In genomic region chr6:15491255-15491985, GRCh38 we compare ENCODE assay signal across 1 cellular context.
TF ChIP-seq lines count a peak whose summit lies in the region.

No MANE protein-coding gene starts in this region.

TF ChIP-seq in HepG2, 621 proteins besides CTCF, POLR2A, EP300 and RAD21 (continued from another document and continues in another):
- TF ChIP-seq ZBTB10 (CRISPR knock-in tag; IDR thresholded peaks at IDR 0.05; ENCODE audit: borderline replicate concordance) (no peak), ZNF431 (CRISPR knock-in tag; IDR thresholded peaks at IDR 0.05; ENCODE audit: borderline replicate concordance, low read depth) (no peak), HOXD1 (CRISPR knock-in tag; IDR thresholded peaks at IDR 0.05) (no peak; the same call in 1 of the 2 replicates), RFXAP (CRISPR knock-in tag; IDR thresholded peaks at IDR 0.05; ENCODE audit: borderline replicate concordance) (peak; percentile 36; the same call in 1 of the 2 replicates), TRAFD1 (CRISPR knock-in tag; IDR thresholded peaks at IDR 0.05; ENCODE audit: borderline replicate concordance) (no peak), SKI (IDR thresholded peaks at IDR 0.05; ENCODE audit: partially characterized antibody) (peak; percentile 95), ZBTB7B (CRISPR knock-in tag; IDR thresholded peaks at IDR 0.05) (0 out of 2 replicates have a peak, but pooled peaks have one; percentile 43), BRCA1 (CRISPR knock-in tag; IDR thresholded peaks at IDR 0.05) (no peak), ZNF678 (CRISPR knock-in tag; IDR thresholded peaks at IDR 0.05) (no peak), MTA3 (CRISPR knock-in tag; IDR thresholded peaks at IDR 0.05) (no peak), ZNF367 (CRISPR knock-in tag; IDR thresholded peaks at IDR 0.05; ENCODE audit: borderline replicate concordance) (no peak), GTF3A (CRISPR knock-in tag; conservative IDR thresholded peaks at IDR 0.05) (no peak), RXRA (CRISPR knock-in tag; IDR thresholded peaks at IDR 0.05) (peak; percentile 94), NR3C1 (CRISPR knock-in tag; IDR thresholded peaks at IDR 0.05) (no peak), PHF8 (CRISPR knock-in tag; IDR thresholded peaks at IDR 0.05) (no peak), MED8 (CRISPR knock-in tag; IDR thresholded peaks at IDR 0.05; ENCODE audit: insufficient replicate concordance) (no peak), ZNF567 (CRISPR knock-in tag; IDR thresholded peaks at IDR 0.05; ENCODE audit: borderline replicate concordance) (no peak), ZMYM4 (CRISPR knock-in tag; IDR thresholded peaks at IDR 0.05) (peak; percentile 58; the same call in 1 of the 2 replicates), ZKSCAN8 (CRISPR knock-in tag; IDR thresholded peaks at IDR 0.05; ENCODE audit: borderline replicate concordance) (no peak), NR2F6 (IDR thresholded peaks at IDR 0.05) (peak; percentile 49), NR2F6 (CRISPR knock-in tag; IDR thresholded peaks at IDR 0.05) (no peak), THAP7 (CRISPR knock-in tag; IDR thresholded peaks at IDR 0.05) (no peak), EHMT2 (IDR thresholded peaks at IDR 0.05; ENCODE audit: borderline replicate concordance, low read depth, low read length) (no peak), ZNF577 (CRISPR knock-in tag; IDR thresholded peaks at IDR 0.05; ENCODE audit: borderline replicate concordance, low read depth) (no peak), PAF1 (CRISPR knock-in tag; IDR thresholded peaks at IDR 0.05) (no peak), JDP2 (CRISPR knock-in tag; IDR thresholded peaks at IDR 0.05; ENCODE audit: borderline replicate concordance) (no peak), CBX1 (IDR thresholded peaks at IDR 0.05; ENCODE audit: low read depth) (no peak), FOXA3 (CRISPR knock-in tag; IDR thresholded peaks at IDR 0.05) (peak; percentile 49; the same call in 1 of the 2 replicates), KLF16 (CRISPR knock-in tag; IDR thresholded peaks at IDR 0.05) (no peak), CHD4 (IDR thresholded peaks at IDR 0.05; ENCODE audit: borderline replicate concordance, low read length) (no peak), ZNF256 (CRISPR knock-in tag; conservative IDR thresholded peaks at IDR 0.05) (no peak), HDAC1 (CRISPR knock-in tag; IDR thresholded peaks at IDR 0.05) (peak; percentile 48; the same call in 1 of the 2 replicates), NR2F1 (CRISPR knock-in tag; IDR thresholded peaks at IDR 0.05) (peak in 1 of 2 experiments; percentile 29; a peak in 1 of 4 replicates), FOSL2 (CRISPR knock-in tag; IDR thresholded peaks at IDR 0.05) (peak; percentile 53), ZBTB38 (CRISPR knock-in tag; IDR thresholded peaks at IDR 0.05) (no peak)
- TF ChIP-seq, protein P1, sequence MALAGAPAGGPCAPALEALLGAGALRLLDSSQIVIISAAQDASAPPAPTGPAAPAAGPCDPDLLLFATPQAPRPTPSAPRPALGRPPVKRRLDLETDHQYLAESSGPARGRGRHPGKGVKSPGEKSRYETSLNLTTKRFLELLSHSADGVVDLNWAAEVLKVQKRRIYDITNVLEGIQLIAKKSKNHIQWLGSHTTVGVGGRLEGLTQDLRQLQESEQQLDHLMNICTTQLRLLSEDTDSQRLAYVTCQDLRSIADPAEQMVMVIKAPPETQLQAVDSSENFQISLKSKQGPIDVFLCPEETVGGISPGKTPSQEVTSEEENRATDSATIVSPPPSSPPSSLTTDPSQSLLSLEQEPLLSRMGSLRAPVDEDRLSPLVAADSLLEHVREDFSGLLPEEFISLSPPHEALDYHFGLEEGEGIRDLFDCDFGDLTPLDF (CRISPR knock-in tag; IDR thresholded peaks at IDR 0.05) = no peak
- TF ChIP-seq, protein P2, sequence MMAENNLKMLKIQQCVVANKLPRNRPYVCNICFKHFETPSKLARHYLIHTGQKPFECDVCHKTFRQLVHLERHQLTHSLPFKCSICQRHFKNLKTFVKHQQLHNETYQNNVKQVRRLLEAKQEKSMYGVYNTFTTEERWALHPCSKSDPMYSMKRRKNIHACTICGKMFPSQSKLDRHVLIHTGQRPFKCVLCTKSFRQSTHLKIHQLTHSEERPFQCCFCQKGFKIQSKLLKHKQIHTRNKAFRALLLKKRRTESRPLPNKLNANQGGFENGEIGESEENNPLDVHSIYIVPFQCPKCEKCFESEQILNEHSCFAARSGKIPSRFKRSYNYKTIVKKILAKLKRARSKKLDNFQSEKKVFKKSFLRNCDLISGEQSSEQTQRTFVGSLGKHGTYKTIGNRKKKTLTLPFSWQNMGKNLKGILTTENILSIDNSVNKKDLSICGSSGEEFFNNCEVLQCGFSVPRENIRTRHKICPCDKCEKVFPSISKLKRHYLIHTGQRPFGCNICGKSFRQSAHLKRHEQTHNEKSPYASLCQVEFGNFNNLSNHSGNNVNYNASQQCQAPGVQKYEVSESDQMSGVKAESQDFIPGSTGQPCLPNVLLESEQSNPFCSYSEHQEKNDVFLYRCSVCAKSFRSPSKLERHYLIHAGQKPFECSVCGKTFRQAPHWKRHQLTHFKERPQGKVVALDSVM (CRISPR knock-in tag; IDR thresholded peaks at IDR 0.05) = no peak
- TF ChIP-seq, protein P3, sequence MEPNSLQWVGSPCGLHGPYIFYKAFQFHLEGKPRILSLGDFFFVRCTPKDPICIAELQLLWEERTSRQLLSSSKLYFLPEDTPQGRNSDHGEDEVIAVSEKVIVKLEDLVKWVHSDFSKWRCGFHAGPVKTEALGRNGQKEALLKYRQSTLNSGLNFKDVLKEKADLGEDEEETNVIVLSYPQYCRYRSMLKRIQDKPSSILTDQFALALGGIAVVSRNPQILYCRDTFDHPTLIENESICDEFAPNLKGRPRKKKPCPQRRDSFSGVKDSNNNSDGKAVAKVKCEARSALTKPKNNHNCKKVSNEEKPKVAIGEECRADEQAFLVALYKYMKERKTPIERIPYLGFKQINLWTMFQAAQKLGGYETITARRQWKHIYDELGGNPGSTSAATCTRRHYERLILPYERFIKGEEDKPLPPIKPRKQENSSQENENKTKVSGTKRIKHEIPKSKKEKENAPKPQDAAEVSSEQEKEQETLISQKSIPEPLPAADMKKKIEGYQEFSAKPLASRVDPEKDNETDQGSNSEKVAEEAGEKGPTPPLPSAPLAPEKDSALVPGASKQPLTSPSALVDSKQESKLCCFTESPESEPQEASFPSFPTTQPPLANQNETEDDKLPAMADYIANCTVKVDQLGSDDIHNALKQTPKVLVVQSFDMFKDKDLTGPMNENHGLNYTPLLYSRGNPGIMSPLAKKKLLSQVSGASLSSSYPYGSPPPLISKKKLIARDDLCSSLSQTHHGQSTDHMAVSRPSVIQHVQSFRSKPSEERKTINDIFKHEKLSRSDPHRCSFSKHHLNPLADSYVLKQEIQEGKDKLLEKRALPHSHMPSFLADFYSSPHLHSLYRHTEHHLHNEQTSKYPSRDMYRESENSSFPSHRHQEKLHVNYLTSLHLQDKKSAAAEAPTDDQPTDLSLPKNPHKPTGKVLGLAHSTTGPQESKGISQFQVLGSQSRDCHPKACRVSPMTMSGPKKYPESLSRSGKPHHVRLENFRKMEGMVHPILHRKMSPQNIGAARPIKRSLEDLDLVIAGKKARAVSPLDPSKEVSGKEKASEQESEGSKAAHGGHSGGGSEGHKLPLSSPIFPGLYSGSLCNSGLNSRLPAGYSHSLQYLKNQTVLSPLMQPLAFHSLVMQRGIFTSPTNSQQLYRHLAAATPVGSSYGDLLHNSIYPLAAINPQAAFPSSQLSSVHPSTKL (CRISPR knock-in tag; IDR thresholded peaks at IDR 0.05) = peak; percentile 79
- TF ChIP-seq, protein P4, sequence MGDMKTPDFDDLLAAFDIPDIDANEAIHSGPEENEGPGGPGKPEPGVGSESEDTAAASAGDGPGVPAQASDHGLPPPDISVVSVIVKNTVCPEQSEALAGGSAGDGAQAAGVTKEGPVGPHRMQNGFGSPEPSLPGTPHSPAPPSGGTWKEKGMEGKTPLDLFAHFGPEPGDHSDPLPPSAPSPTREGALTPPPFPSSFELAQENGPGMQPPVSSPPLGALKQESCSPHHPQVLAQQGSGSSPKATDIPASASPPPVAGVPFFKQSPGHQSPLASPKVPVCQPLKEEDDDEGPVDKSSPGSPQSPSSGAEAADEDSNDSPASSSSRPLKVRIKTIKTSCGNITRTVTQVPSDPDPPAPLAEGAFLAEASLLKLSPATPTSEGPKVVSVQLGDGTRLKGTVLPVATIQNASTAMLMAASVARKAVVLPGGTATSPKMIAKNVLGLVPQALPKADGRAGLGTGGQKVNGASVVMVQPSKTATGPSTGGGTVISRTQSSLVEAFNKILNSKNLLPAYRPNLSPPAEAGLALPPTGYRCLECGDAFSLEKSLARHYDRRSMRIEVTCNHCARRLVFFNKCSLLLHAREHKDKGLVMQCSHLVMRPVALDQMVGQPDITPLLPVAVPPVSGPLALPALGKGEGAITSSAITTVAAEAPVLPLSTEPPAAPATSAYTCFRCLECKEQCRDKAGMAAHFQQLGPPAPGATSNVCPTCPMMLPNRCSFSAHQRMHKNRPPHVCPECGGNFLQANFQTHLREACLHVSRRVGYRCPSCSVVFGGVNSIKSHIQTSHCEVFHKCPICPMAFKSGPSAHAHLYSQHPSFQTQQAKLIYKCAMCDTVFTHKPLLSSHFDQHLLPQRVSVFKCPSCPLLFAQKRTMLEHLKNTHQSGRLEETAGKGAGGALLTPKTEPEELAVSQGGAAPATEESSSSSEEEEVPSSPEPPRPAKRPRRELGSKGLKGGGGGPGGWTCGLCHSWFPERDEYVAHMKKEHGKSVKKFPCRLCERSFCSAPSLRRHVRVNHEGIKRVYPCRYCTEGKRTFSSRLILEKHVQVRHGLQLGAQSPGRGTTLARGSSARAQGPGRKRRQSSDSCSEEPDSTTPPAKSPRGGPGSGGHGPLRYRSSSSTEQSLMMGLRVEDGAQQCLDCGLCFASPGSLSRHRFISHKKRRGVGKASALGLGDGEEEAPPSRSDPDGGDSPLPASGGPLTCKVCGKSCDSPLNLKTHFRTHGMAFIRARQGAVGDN (CRISPR knock-in tag; IDR thresholded peaks at IDR 0.05) = no peak
- TF ChIP-seq, protein P5, sequence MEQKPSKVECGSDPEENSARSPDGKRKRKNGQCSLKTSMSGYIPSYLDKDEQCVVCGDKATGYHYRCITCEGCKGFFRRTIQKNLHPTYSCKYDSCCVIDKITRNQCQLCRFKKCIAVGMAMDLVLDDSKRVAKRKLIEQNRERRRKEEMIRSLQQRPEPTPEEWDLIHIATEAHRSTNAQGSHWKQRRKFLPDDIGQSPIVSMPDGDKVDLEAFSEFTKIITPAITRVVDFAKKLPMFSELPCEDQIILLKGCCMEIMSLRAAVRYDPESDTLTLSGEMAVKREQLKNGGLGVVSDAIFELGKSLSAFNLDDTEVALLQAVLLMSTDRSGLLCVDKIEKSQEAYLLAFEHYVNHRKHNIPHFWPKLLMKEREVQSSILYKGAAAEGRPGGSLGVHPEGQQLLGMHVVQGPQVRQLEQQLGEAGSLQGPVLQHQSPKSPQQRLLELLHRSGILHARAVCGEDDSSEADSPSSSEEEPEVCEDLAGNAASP (CRISPR knock-in tag; IDR thresholded peaks at IDR 0.05; ENCODE audit: borderline replicate concordance) = peak; percentile 97
- TF ChIP-seq, protein P6, sequence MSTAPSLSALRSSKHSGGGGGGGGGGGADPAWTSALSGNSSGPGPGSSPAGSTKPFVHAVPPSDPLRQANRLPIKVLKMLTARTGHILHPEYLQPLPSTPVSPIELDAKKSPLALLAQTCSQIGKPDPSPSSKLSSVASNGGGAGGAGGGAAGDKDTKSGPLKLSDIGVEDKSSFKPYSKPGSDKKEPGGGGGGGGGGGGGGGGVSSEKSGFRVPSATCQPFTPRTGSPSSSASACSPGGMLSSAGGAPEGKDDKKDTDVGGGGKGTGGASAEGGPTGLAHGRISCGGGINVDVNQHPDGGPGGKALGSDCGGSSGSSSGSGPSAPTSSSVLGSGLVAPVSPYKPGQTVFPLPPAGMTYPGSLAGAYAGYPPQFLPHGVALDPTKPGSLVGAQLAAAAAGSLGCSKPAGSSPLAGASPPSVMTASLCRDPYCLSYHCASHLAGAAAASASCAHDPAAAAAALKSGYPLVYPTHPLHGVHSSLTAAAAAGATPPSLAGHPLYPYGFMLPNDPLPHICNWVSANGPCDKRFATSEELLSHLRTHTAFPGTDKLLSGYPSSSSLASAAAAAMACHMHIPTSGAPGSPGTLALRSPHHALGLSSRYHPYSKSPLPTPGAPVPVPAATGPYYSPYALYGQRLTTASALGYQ (CRISPR knock-in tag; IDR thresholded peaks at IDR 0.05) = no peak
